8 cellular contexts compared by ENCODE assay signal in the genomic region with DNA sequence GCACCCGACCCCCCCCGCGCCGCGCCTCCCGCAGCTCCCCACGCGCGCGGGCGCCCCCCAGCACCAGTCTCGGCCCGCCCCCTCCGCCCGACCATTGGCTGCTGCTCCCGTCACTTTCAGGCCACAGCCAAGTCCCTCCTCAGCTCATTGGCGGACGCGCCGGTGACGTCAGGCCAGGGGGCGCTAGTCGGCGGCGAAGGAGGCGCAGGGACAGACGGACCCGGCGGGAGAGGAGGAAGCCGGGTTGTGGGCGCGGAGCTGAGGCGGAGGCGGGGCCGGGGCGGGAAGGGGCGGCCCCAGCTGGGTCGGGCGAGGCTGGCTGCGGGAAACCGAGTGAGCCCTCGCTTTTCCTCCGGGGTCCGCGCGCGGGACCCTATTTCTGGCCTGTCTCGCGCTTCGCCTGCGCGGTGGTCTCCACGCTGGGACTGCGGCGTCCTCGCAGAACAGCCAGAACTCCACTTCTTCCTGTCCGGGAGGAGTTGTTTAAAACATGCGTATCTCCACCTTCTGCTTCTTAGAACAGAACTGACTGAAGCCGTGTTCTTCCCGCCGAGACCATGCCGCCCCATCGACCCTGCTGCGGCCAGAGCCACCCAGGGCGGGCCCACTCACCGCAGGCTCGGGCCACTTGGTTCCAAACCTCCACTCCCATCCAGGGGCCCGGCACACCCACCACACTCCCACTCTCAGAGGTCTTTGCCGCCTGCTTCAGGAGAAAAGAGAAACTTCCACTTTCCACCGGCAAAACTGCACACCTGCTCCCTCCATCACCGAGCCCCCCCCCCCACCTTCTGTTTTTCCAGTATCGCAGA. TPM values are rescaled to one million over a fixed set of nuclear protein-coding genes. Genes with fewer than 3 reads are reported as not detected.
A peak's percentile ranks its signal among the peaks of the same experiment; 100 is the strongest.
DNase-seq lines count a peak whose midpoint lies in the region; ATAC-seq and TF ChIP-seq lines count a peak whose summit lies in the region.

No MANE protein-coding gene starts in this region.

- peak overlapping the region; percentile 75 for H3K27ac Mint-ChIP-seq in endothelial cell (ENCODE audit: unreplicated experiment)
- H3K27ac Mint-ChIP-seq in mesothelial cell of epicardium, result peak overlapping the region; percentile 56

- peak; percentile 98 for DNase-seq in DMS 273 (lab: John Stamatoyannopoulos, UW; ENCODE audit: unreplicated experiment)
- DNase-seq in NOMO-1 treated with dmso at 0.1 percent for 144 hours (lab: John Stamatoyannopoulos, UW; ENCODE audit: unreplicated experiment), result peak; percentile 98
- peak; percentile 100 for DNase-seq in activated CD8-positive, alpha-beta memory T cell treated with anti-CD3 and anti-CD28 coated beads, Interleukin-2, amount 50 U/mL, for 4 hours
- DNase-seq in endothelial cell (ENCODE audit: low spot score), result peak; percentile 100
- DNase-seq in mesothelial cell of epicardium (ENCODE audit: low spot score in 2 of 2, unreplicated experiment in 2 of 2), result peak; percentile 99 to 100
- DNase-seq in stimulated activated CD8-positive, alpha-beta memory T cell treated with anti-CD3 and anti-CD28 coated beads, Interleukin-15, amount 100 ng/mL, for 4 hours (ENCODE audit: low read depth in 2 of 2), result peak; percentile 100

- peak overlapping the region; percentile 68 for H3K27ac ChIP-seq in HUES48 (ENCODE audit: low read depth, low read length)

- peak overlapping the region; percentile 87 for H3K4me3 Mint-ChIP-seq in endothelial cell (ENCODE audit: unreplicated experiment)
- H3K4me3 Mint-ChIP-seq in mesothelial cell of epicardium, result peak overlapping the region; percentile 83

- peaks cover 3% of the 10 kb centered on the region; the same call in 1 of the 2 replicates for H3K36me3 ChIP-seq in HUES48 (ENCODE audit: control insufficient read depth, insufficient read depth, low read length)

- H3K36me3 Mint-ChIP-seq in endothelial cell (ENCODE audit: low read depth, unreplicated experiment) (peaks cover 14% of the 10 kb centered on the region), mesothelial cell of epicardium (no peaks in the 10 kb centered on the region)

- peak overlapping the region; percentile 93 for H3K4me3 ChIP-seq in HUES48 (ENCODE audit: low read depth, low read length)

- peak overlapping the region; percentile 60 for H3K9ac ChIP-seq in HUES48 (ENCODE audit: low read depth, low read length)

- H3K27me3 Mint-ChIP-seq in endothelial cell (ENCODE audit: unreplicated experiment) (peaks cover 24% of the 10 kb centered on the region), mesothelial cell of epicardium (ENCODE audit: low read depth) (peaks cover 20% of the 10 kb centered on the region)

- no peaks in the 10 kb centered on the region for H3K9me3 Mint-ChIP-seq in endothelial cell (ENCODE audit: unreplicated experiment)
- H3K9me3 Mint-ChIP-seq in mesothelial cell of epicardium, result no peaks in the 10 kb centered on the region

- H3K27me3 ChIP-seq in HUES48 (ENCODE audit: control insufficient read depth, insufficient read depth, low read length), result peaks cover 16% of the 10 kb centered on the region

- H3K9me3 ChIP-seq in HUES48 (ENCODE audit: control insufficient read depth, insufficient read depth, low read length), result no peaks in the 10 kb centered on the region

- H3K4me1 Mint-ChIP-seq in endothelial cell (ENCODE audit: unreplicated experiment) (peaks cover 24% of the 10 kb centered on the region), mesothelial cell of epicardium (peaks cover 20% of the 10 kb centered on the region)

- H3K4me1 ChIP-seq in HUES48 (ENCODE audit: control insufficient read depth, insufficient read depth, low read length), result no peaks in the 10 kb centered on the region; the same call in 1 of the 2 replicates

- no peak for TF ChIP-seq CTCF in endothelial cell (IDR thresholded peaks at IDR 0.05; ENCODE audit: unreplicated experiment)
- TF ChIP-seq CTCF in mesothelial cell of epicardium (IDR thresholded peaks at IDR 0.05; ENCODE audit: unreplicated experiment), result no peak

- peak; percentile 95 for ATAC-seq in GM21423 (IDR thresholded peaks at IDR 0.05; ENCODE audit: unreplicated experiment)

RNA-seq across cellular contexts. Expression of a gene that starts 0.5 kb away (rescaled TPM):
- total RNA-seq in endothelial cell (ENCODE audit: unreplicated experiment), result 40.1 TPM
- 37.5 to 40.9 TPM (median 39.3 TPM) in 3 replicates for total RNA-seq in mesothelial cell of epicardium

Comparison
In these comparisons a context has a peak if more than half of its experiments do, and no peak if none do; other contexts are left out.
1. Peak in every context shown above with its lines: DNase-seq, ATAC-seq, H3K4me3 ChIP-seq and H3K27ac ChIP-seq.